21 cellular contexts compared by ENCODE assay signal in genomic region chr12:113061061-113061694, GRCh38. TPM values are rescaled to one million over a fixed set of nuclear protein-coding genes. Genes with fewer than 3 reads are reported as not detected.
DNase-seq lines count a peak whose midpoint lies in the region; ATAC-seq, FAIRE-seq and TF ChIP-seq lines count a peak whose summit lies in the region.
"Had no signal": no experiment of that assay in that cellular context is flagged by ENCODE, and none has a peak within 500 bp of the region (broad histone marks: within the 10 kb centered on the region; RNA-seq: fewer than 3 reads in every experiment).

No MANE protein-coding gene starts in this region.

- intact Hi-C loops in HepG2 (cut with micrococcal nuclease; ENCODE audit: unreplicated experiment) (no loop called here), right lobe of liver (cut with DNase I) (no loop called here), upper lobe of right lung (cut with DNase I) (no loop called here), colonic mucosa (cut with DNase I) (no loop called here)

- H3K27me3 Mint-ChIP-seq in T-helper 17 cell, result no peaks in the 10 kb centered on the region
- H3K27me3 Mint-ChIP-seq: naive thymus-derived CD8-positive, alpha-beta T cell; stimulated activated naive CD8-positive, alpha-beta T cell treated with anti-CD3 and anti-CD28 coated beads, Interleukin-15, Interleukin-2, amounts not matched to agents 100 ng/mL and 50 ng/mL, for 24 hours had no signal

- H3K4me3 ChIP-seq in HepG2 (replicated peaks in 1 of 3; ENCODE audit: insufficient read depth in 1 of 3, low read depth in 2 of 3, low read length in 3 of 3) (no peak overlapping the region), right lobe of liver (no peak overlapping the region), upper lobe of right lung (no peak overlapping the region), colonic mucosa (no peak overlapping the region)
- H3K4me3 ChIP-seq: transverse colon had no signal

- in situ Hi-C loops in HepG2 (cut with HindIII; ENCODE audit: extremely low pct_ligation_motif_present, low pct_unique_long_range_greater_than_20kb), result no loop called here

- H3K27me3 ChIP-seq in HepG2 (ENCODE audit: control insufficient read depth in 1 of 2, insufficient read depth in 2 of 2, low read length in 2 of 2) (peaks cover 0 to 16% of the 10 kb centered on the region in 2 experiments; a peak in 3 of 5 replicates), right lobe of liver (no peaks in the 10 kb centered on the region), upper lobe of right lung (peaks cover 53% of the 10 kb centered on the region), colonic mucosa (peaks cover 20% of the 10 kb centered on the region)

- ATAC-seq in HepG2 (no peak), right lobe of liver (no peak), T-helper 17 cell (no peak), upper lobe of right lung (no peak), HG02678 (IDR thresholded peaks at IDR 0.05; ENCODE audit: unreplicated experiment) (no peak)
- ATAC-seq: naive thymus-derived CD8-positive, alpha-beta T cell had no signal

- no peak for DNase-seq in HepG2 (ENCODE audit: low spot score)
- DNase-seq in right lobe of liver, result no peak
- peak; percentile 93 for DNase-seq in NCI-H1092 treated with DMSO at 0.1 percent for 48 hours (lab: John Stamatoyannopoulos, UW)
- no peak for DNase-seq in T-helper 17 cell
- peak; percentile 48 for DNase-seq in upper lobe of right lung
- DNase-seq in AG08395 (ENCODE audit: low spot score), result no peak
- no peak for DNase-seq in colonic mucosa
- DNase-seq: activated CD4-positive, alpha-beta T cell treated with anti-CD3 and anti-CD28 coated beads, Interleukin-2, amount 50 U/mL, for 48 hours; activated naive CD4-positive, alpha-beta T cell; activated T-cell treated with anti-CD3 and anti-CD28 coated beads for 4 hours; Calu3; erythroblast; foreskin melanocyte; GF-D8; MM.1S; naive thymus-derived CD8-positive, alpha-beta T cell; stimulated activated CD4-positive, alpha-beta T cell treated with anti-CD3 and anti-CD28 coated beads, Interleukin-1b, Interleukin-23, amount 100 ng/mL, for 48 hours; transverse colon had no signal

- H3K4me1 ChIP-seq in HepG2 (ENCODE audit: insufficient read depth, low read length) (peaks cover 12% of the 10 kb centered on the region), right lobe of liver (peaks cover 0 to 27% (median 4%) of the 10 kb centered on the region in 4 donors), upper lobe of right lung (peaks cover 9% of the 10 kb centered on the region), colonic mucosa (no peaks in the 10 kb centered on the region)

- no peaks in the 10 kb centered on the region for H4K20me1 ChIP-seq in HepG2 (ENCODE audit: insufficient read depth, low read length)

- no TSS peak for BruUV-seq in HepG2 (replicated peaks; lab: Mats Ljungman, UMichigan)

- peak overlapping the region; percentile 58 for H3K4me3 Mint-ChIP-seq in T-helper 17 cell
- H3K4me3 Mint-ChIP-seq: naive thymus-derived CD8-positive, alpha-beta T cell; stimulated activated naive CD8-positive, alpha-beta T cell treated with anti-CD3 and anti-CD28 coated beads, Interleukin-15, Interleukin-2, amounts not matched to agents 100 ng/mL and 50 ng/mL, for 24 hours; T-helper 1 cell treated with Interleukin-12 subunit alpha and Interleukin-12 subunit beta and Interleukin-4 antibody, amounts not matched to agents 30 μg/mL and 1 μg/mL, for 36 hours had no signal

- H3K27ac ChIP-seq in HepG2 (ENCODE audit: extremely low read length, insufficient read depth, low read length) (no peak overlapping the region), right lobe of liver (no peak overlapping the region), upper lobe of right lung (no peak overlapping the region), colonic mucosa (no peak overlapping the region)
- H3K27ac ChIP-seq: transverse colon had no signal

- TF ChIP-seq CTCF in HepG2 (CRISPR knock-in tag; IDR thresholded peaks at IDR 0.05), result no peak
- no peak for TF ChIP-seq CTCF in right lobe of liver (IDR thresholded peaks at IDR 0.05)
- TF ChIP-seq CTCF in upper lobe of right lung (IDR thresholded peaks at IDR 0.05), result no peak
- no peak for TF ChIP-seq CTCF in colonic mucosa (IDR thresholded peaks at IDR 0.05)

- CTCF ChIA-PET in HepG2 (lab: Yijun Ruan, JAX; ENCODE audit: low intra/inter-chr PET ratio, low total read pairs), result no interaction called here

- H3K79me2 ChIP-seq in HepG2 (ENCODE audit: insufficient read depth, low read length), result no peaks in the 10 kb centered on the region

- H3K9me3 ChIP-seq in HepG2 (ENCODE audit: low read length), result no peaks in the 10 kb centered on the region
- no peaks in the 10 kb centered on the region for H3K9me3 ChIP-seq in right lobe of liver
- no peaks in the 10 kb centered on the region for H3K9me3 ChIP-seq in T-helper 17 cell (ENCODE audit: control insufficient read depth, low read length, poor library complexity, severe bottlenecking)
- H3K9me3 ChIP-seq in upper lobe of right lung, result no peaks in the 10 kb centered on the region
- no peaks in the 10 kb centered on the region for H3K9me3 ChIP-seq in colonic mucosa
- H3K9me3 ChIP-seq: transverse colon had no signal

- POLR2A ChIA-PET in HepG2 (lab: Yijun Ruan, JAX), result no interaction called here

- no peak overlapping the region for H3K4me2 ChIP-seq in HepG2 (ENCODE audit: low read depth, low read length)

- no peak for TF ChIP-seq EP300 in HepG2 (IDR thresholded peaks at IDR 0.05; ENCODE audit: low read depth in 2 of 2, low read length in 2 of 2)
- no peak for TF ChIP-seq EP300 in HepG2 (CRISPR knock-in tag; IDR thresholded peaks at IDR 0.05; ENCODE audit: borderline replicate concordance)

- WGBS in HepG2 (ENCODE audit: low lambda C conversion rate), result 17% methylated on average over 6 of the region's 10 CpGs
- 44% methylated on average over 8 of the region's 10 CpGs for WGBS in right lobe of liver (ENCODE audit: insufficient coverage, low coverage, low lambda C conversion rate, missing lambda C conversion rate)

- H3K36me3 ChIP-seq in HepG2 (replicated peaks in 1 of 2; ENCODE audit: control insufficient read depth in 1 of 2, insufficient read depth in 2 of 2, low read length in 2 of 2), result no peaks in the 10 kb centered on the region
- H3K36me3 ChIP-seq in right lobe of liver, result no peaks in the 10 kb centered on the region
- no peaks in the 10 kb centered on the region for H3K36me3 ChIP-seq in upper lobe of right lung
- H3K36me3 ChIP-seq in colonic mucosa, result no peaks in the 10 kb centered on the region
- H3K36me3 ChIP-seq: transverse colon had no signal

- no peak for FAIRE-seq in HepG2 (lab: Jason Lieb, UNC)

- H3K9ac ChIP-seq in HepG2 (ENCODE audit: insufficient read depth, low read depth, low read length), result no peak overlapping the region
- peak overlapping the region in 1 of 2 donors; percentile 12 for H3K9ac ChIP-seq in colonic mucosa (ENCODE audit: low read depth in 2 of 2, low read length in 2 of 2)

- H3K27ac Mint-ChIP-seq in T-helper 17 cell, result no peak overlapping the region
- H3K27ac Mint-ChIP-seq: stimulated activated naive CD8-positive, alpha-beta T cell treated with anti-CD3 and anti-CD28 coated beads, Interleukin-15, Interleukin-2, amounts not matched to agents 100 ng/mL and 50 ng/mL, for 24 hours; T-helper 1 cell treated with Interleukin-12 subunit alpha and Interleukin-12 subunit beta and Interleukin-4 antibody, amounts not matched to agents 30 μg/mL and 1 μg/mL, for 36 hours had no signal

- TF ChIP-seq POLR2A in HepG2 (IDR thresholded peaks at IDR 0.05; ENCODE audit: insufficient read depth in 1 of 2, low read depth in 2 of 2, low read length in 2 of 2) (no peak), right lobe of liver (IDR thresholded peaks at IDR 0.05) (no peak)

- H2AFZ ChIP-seq in HepG2 (ENCODE audit: low read length), result no peak overlapping the region

- H3K4me1 Mint-ChIP-seq in T-helper 17 cell, result peaks cover 24% of the 10 kb centered on the region

- no peaks in the 10 kb centered on the region for H3K36me3 Mint-ChIP-seq in T-helper 17 cell (ENCODE audit: low read depth)

- no peak for TF ChIP-seq RAD21 in HepG2 (CRISPR knock-in tag; IDR thresholded peaks at IDR 0.05)

TF ChIP-seq in HepG2, 621 proteins besides CTCF, POLR2A, EP300 and RAD21:
- no peak for TF ChIP-seq ZNF556 (CRISPR knock-in tag; IDR thresholded peaks at IDR 0.05; ENCODE audit: borderline replicate concordance)
- TF ChIP-seq EZH2 (conservative IDR thresholded peaks at IDR 0.05; ENCODE audit: low read depth, low read length), result no peak
- no peak for TF ChIP-seq GTF3A (CRISPR knock-in tag; conservative IDR thresholded peaks at IDR 0.05)
- no peak for TF ChIP-seq ZSCAN12 (CRISPR knock-in tag; IDR thresholded peaks at IDR 0.05)
- no peak for TF ChIP-seq ZNF292 (CRISPR knock-in tag; IDR thresholded peaks at IDR 0.05; ENCODE audit: borderline replicate concordance, low read depth)
- peak; percentile 92 for TF ChIP-seq ZNF629 (CRISPR knock-in tag; conservative IDR thresholded peaks at IDR 0.05)
- TF ChIP-seq ZNF468 (CRISPR knock-in tag; IDR thresholded peaks at IDR 0.05), result no peak

RNA-seq across cellular contexts. Expression of gene DTX1, which starts 4.6 kb away (rescaled TPM):
- not detected in 2 replicates for total RNA-seq in HepG2 (2016; rRNA removed; fragmentation: Illumina TruSeq; extraction: Trizol)
- not detected in 2 replicates for total RNA-seq in HepG2 (2016; cell fraction: cytosol; rRNA removed; fragmentation: Illumina TruSeq; extraction: Trizol; ENCODE audit: low read depth)
- not detected in 2 replicates for total RNA-seq in HepG2 (2016; cell fraction: insoluble cytoplasmic fraction; rRNA removed; fragmentation: Illumina TruSeq; extraction: Trizol)
- total RNA-seq in HepG2 (2016; cell fraction: membrane; rRNA removed; fragmentation: Illumina TruSeq; extraction: Trizol), result not detected in 2 replicates
- total RNA-seq in HepG2 (2016; cell fraction: nucleus; rRNA removed; fragmentation: Illumina TruSeq; extraction: Trizol), result not detected in 2 replicates
- polyA plus RNA-seq in HepG2 (2011; rRNA removed), result not detected in 2 replicates
- not detected in 2 replicates for polyA plus RNA-seq in HepG2 (2011; cell fraction: cytosol; rRNA removed)
- polyA plus RNA-seq in HepG2 (2011; cell fraction: nucleus; rRNA removed), result not detected in 2 replicates
- polyA plus RNA-seq in HepG2 (2012), result not detected in 2 replicates
- not detected in 2 replicates for polyA plus RNA-seq in HepG2 (2016; cell fraction: cytosol; fragmentation: Illumina TruSeq; extraction: Trizol; ENCODE audit: low read depth)
- not detected in 2 replicates for polyA plus RNA-seq in HepG2 (2016; cell fraction: insoluble cytoplasmic fraction; fragmentation: Illumina TruSeq; extraction: Trizol; ENCODE audit: low read depth)
- polyA plus RNA-seq in HepG2 (2016; cell fraction: membrane; fragmentation: Illumina TruSeq; extraction: Trizol; ENCODE audit: low read depth), result not detected in 2 replicates
- polyA plus RNA-seq in HepG2 (2016; cell fraction: nucleus; fragmentation: Illumina TruSeq; extraction: Trizol; ENCODE audit: insufficient read depth, low read depth), result not detected in 2 replicates
- polyA minus RNA-seq in HepG2 (2011; rRNA and poly(A)+ RNA removed; ENCODE audit: low replicate concordance), result not detected in 2 replicates
- polyA minus RNA-seq in HepG2 (2011; cell fraction: cytosol; rRNA and poly(A)+ RNA removed), result not detected in 2 replicates
- not detected in 2 replicates for polyA minus RNA-seq in HepG2 (2011; cell fraction: nucleus; rRNA and poly(A)+ RNA removed)
- total RNA-seq in right lobe of liver, result 10 to 100 TPM in 5 of 6 experiments, 1 to 10 TPM in 1; 1.4 to 51.2 (median 20.0) TPM
- 10 to 100 TPM; 20.7 to 27.7 TPM for total RNA-seq in T-helper 17 cell
- total RNA-seq in upper lobe of right lung, result 5.1 TPM
- total RNA-seq in colonic mucosa, result 1 to 10 TPM in 1 of 2 donors, under 1 TPM in 1; 0.82 to 1.3 TPM
- total RNA-seq: Calu3 had no signal

Comparison
In these comparisons a context has a peak if more than half of its experiments do, and no peak if none do; other contexts are left out.
1. DNase-seq: peak in NCI-H1092 treated with DMSO at 0.1 percent for 48 hours (single experiment) and upper lobe of right lung (single experiment); none in HepG2 (single experiment), right lobe of liver (0 of 3), T-helper 17 cell (0 of 3), AG08395 (single experiment) and colonic mucosa (single experiment).